Comparison of ENCODE assay signal across 25 cellular contexts in genomic region chr9:88006511-88007290, GRCh38. TPM values are rescaled to one million over a fixed set of nuclear protein-coding genes. Genes with fewer than 3 reads are reported as not detected.
DNase-seq lines count a peak whose midpoint lies in the region; ATAC-seq and TF ChIP-seq lines count a peak whose summit lies in the region.
"Had no signal": no experiment of that assay in that cellular context is flagged by ENCODE, and none has a peak within 500 bp of the region (broad histone marks: within the 10 kb centered on the region; RNA-seq: fewer than 3 reads in every experiment).

No MANE protein-coding gene starts in this region.

- H3K9me3 Mint-ChIP-seq in activated T-cell treated with anti-CD3 and anti-CD28 coated beads, Interleukin-2, amount 50 U/mL, for 24 hours = peaks cover 2% of the 10 kb centered on the region
- H3K9me3 Mint-ChIP-seq in GM23338 = peaks cover 14% of the 10 kb centered on the region
- peaks cover 21% of the 10 kb centered on the region for H3K9me3 Mint-ChIP-seq in endodermal cell
- H3K9me3 Mint-ChIP-seq in stimulated activated memory B cell treated with anti-CD40 and anti-IgM and Interleukin-4, amounts not matched to agents 10 μg/mL and 1 μg/mL and 100 μg/mL, for 72 hours = no peaks in the 10 kb centered on the region

- H3K4me3 ChIP-seq in GM23338 (no peak overlapping the region), endodermal cell (ENCODE audit: low read length) (no peak overlapping the region)
- H3K4me3 ChIP-seq: adrenal gland, K562, MG63, stomach, tibial artery had no signal

- no peak overlapping the region for H3K4me3 Mint-ChIP-seq in activated T-cell treated with anti-CD3 and anti-CD28 coated beads, Interleukin-2, amount 50 U/mL, for 24 hours
- no peak overlapping the region for H3K4me3 Mint-ChIP-seq in GM23338
- H3K4me3 Mint-ChIP-seq in endodermal cell = no peak overlapping the region
- H3K4me3 Mint-ChIP-seq in stimulated activated memory B cell treated with anti-CD40 and anti-IgM and Interleukin-4, amounts not matched to agents 10 μg/mL and 1 μg/mL and 100 μg/mL, for 72 hours = no peak overlapping the region
- H3K4me3 Mint-ChIP-seq: B cell, brain, memory B cell had no signal

- H3K4me1 ChIP-seq in GM23338 (ENCODE audit: insufficient read depth) = 0 out of 2 replicates have a peak, but pooled peaks cover 5% of the 10 kb centered on the region
- H3K4me1 ChIP-seq in endodermal cell (ENCODE audit: control insufficient read depth, insufficient read depth, low read length) = no peaks in the 10 kb centered on the region
- H3K4me1 ChIP-seq: stomach, tibial artery had no signal

- peak overlapping the region; percentile 10; the same call in 1 of the 2 replicates for H2AFZ ChIP-seq in GM23338

- H3K79me2 ChIP-seq in GM23338 (replicated peaks; ENCODE audit: insufficient read depth) = no peaks in the 10 kb centered on the region

- no peaks in the 10 kb centered on the region for H3K36me3 ChIP-seq in GM23338 (ENCODE audit: insufficient read depth)
- no peaks in the 10 kb centered on the region for H3K36me3 ChIP-seq in endodermal cell (ENCODE audit: control insufficient read depth, insufficient read depth, low read length)
- H3K36me3 ChIP-seq: adrenal gland, MG63, stomach, tibial artery had no signal

- 94 to 96% methylated on average over 30 to 44 of the region's 44 CpGs for WGBS in endodermal cell (ENCODE audit: insufficient coverage in 1 of 2, insufficient read length in 1 of 2), 2 experiments

- no peaks in the 10 kb centered on the region for H3F3A ChIP-seq in GM23338 (replicated peaks; ENCODE audit: low read depth)

- no peak overlapping the region for H3K27ac Mint-ChIP-seq in activated T-cell treated with anti-CD3 and anti-CD28 coated beads, Interleukin-2, amount 50 U/mL, for 24 hours
- no peak overlapping the region for H3K27ac Mint-ChIP-seq in GM23338
- no peak overlapping the region for H3K27ac Mint-ChIP-seq in endodermal cell
- H3K27ac Mint-ChIP-seq in stimulated activated memory B cell treated with anti-CD40 and anti-IgM and Interleukin-4, amounts not matched to agents 10 μg/mL and 1 μg/mL and 100 μg/mL, for 72 hours = no peak overlapping the region
- H3K27ac Mint-ChIP-seq: B cell, memory B cell had no signal

- peak; percentile 29 for DNase-seq in activated T-cell treated with anti-CD3 and anti-CD28 coated beads, Interleukin-2, amount 50 U/mL, for 24 hours
- no peak for DNase-seq in activated T-cell treated with anti-CD3 and anti-CD28 coated beads, Interleukin-2, amount 50 U/mL, for 48 hours
- DNase-seq in GM23338 (ENCODE audit: low spot score) = peak; percentile 38
- peak; percentile 53 for DNase-seq in endodermal cell
- no peak for DNase-seq in activated naive CD4-positive, alpha-beta T cell treated with anti-CD3 and anti-CD28 coated beads, Interleukin-2, amount 50 U/mL, for 16 hours
- DNase-seq in NCI-H2171 (lab: John Stamatoyannopoulos, UW) = no peak
- DNase-seq in RKO (ENCODE audit: low spot score) = no peak
- DNase-seq: activated CD4-positive, alpha-beta T cell treated with anti-CD3 and anti-CD28 coated beads, Interleukin-2, amount 50 U/mL, for 1 hour; adrenal gland; DMS53; hypothalamus; MG63; NCI-H1417 treated with DMSO at 0.1 percent for 48 hours; NCI-H2107; NCI-H446; NCI-H82; stomach; tibial artery had no signal

- H3K9me2 ChIP-seq in GM23338 (ENCODE audit: insufficient read depth) = no peaks in the 10 kb centered on the region

- TF ChIP-seq CTCF in GM23338 (conservative IDR thresholded peaks at IDR 0.05; ENCODE audit: low read depth in 2 of 2) = peak in 1 of 2 experiments; percentile 45; a peak in 3 of 4 replicates
- peak; percentile 13 for TF ChIP-seq CTCF in endodermal cell (conservative IDR thresholded peaks at IDR 0.05)

- peaks cover 12% of the 10 kb centered on the region for H3K4me1 Mint-ChIP-seq in activated T-cell treated with anti-CD3 and anti-CD28 coated beads, Interleukin-2, amount 50 U/mL, for 24 hours (ENCODE audit: low read depth)
- H3K4me1 Mint-ChIP-seq in GM23338 (peaks cover 3% of the 10 kb centered on the region; the same call in 2 of the 3 replicates), endodermal cell (peaks cover 2% of the 10 kb centered on the region)
- no peaks in the 10 kb centered on the region for H3K4me1 Mint-ChIP-seq in stimulated activated memory B cell treated with anti-CD40 and anti-IgM and Interleukin-4, amounts not matched to agents 10 μg/mL and 1 μg/mL and 100 μg/mL, for 72 hours
- H3K4me1 Mint-ChIP-seq: B cell, memory B cell had no signal

- H3K4me2 ChIP-seq in GM23338 = no peak overlapping the region

- H4K20me1 ChIP-seq in GM23338 (replicated peaks; ENCODE audit: insufficient read depth) = no peaks in the 10 kb centered on the region

- peaks cover 8% of the 10 kb centered on the region for H3K9me3 ChIP-seq in endodermal cell (ENCODE audit: control insufficient read depth, low read length)
- H3K9me3 ChIP-seq: adrenal gland, tibial artery had no signal

- peak; percentile 75 for ATAC-seq in GM23338
- peak; percentile 31 for ATAC-seq in stimulated activated memory B cell treated with anti-CD40 and anti-IgM and Interleukin-4, amounts not matched to agents 10 μg/mL and 1 μg/mL and 100 μg/mL, for 72 hours
- ATAC-seq: HCT116, K562, left lobe of liver had no signal

- no peak overlapping the region for H3K9ac ChIP-seq in endodermal cell (ENCODE audit: extremely low read depth, low read length, poor library complexity, severe bottlenecking)

- H3K27me3 ChIP-seq in GM23338 (ENCODE audit: insufficient read depth) = no peaks in the 10 kb centered on the region
- H3K27me3 ChIP-seq in endodermal cell (ENCODE audit: control insufficient read depth, insufficient read depth, low read length, poor library complexity, severe bottlenecking) = no peaks in the 10 kb centered on the region
- H3K27me3 ChIP-seq: adrenal gland, MG63, tibial artery had no signal

- peaks cover 43% of the 10 kb centered on the region for H3K27me3 Mint-ChIP-seq in activated T-cell treated with anti-CD3 and anti-CD28 coated beads, Interleukin-2, amount 50 U/mL, for 24 hours
- H3K27me3 Mint-ChIP-seq in GM23338 (ENCODE audit: insufficient read depth, low read depth, poor library complexity) (peaks cover 3% of the 10 kb centered on the region), endodermal cell (ENCODE audit: insufficient read depth) (peaks cover 21% of the 10 kb centered on the region)
- H3K27me3 Mint-ChIP-seq in stimulated activated memory B cell treated with anti-CD40 and anti-IgM and Interleukin-4, amounts not matched to agents 10 μg/mL and 1 μg/mL and 100 μg/mL, for 72 hours = peaks cover 9% of the 10 kb centered on the region
- H3K27me3 Mint-ChIP-seq: B cell, brain had no signal

- no peak overlapping the region for H3K27ac ChIP-seq in GM23338 (ENCODE audit: low read depth)
- no peak overlapping the region for H3K27ac ChIP-seq in endodermal cell (ENCODE audit: low read depth, low read length)
- H3K27ac ChIP-seq: stomach, tibial artery had no signal

- no peaks in the 10 kb centered on the region for H3K36me3 Mint-ChIP-seq in activated T-cell treated with anti-CD3 and anti-CD28 coated beads, Interleukin-2, amount 50 U/mL, for 24 hours (ENCODE audit: low read depth)
- H3K36me3 Mint-ChIP-seq in GM23338 (ENCODE audit: low read depth) (peaks cover 9% of the 10 kb centered on the region), endodermal cell (ENCODE audit: low read depth) (no peaks in the 10 kb centered on the region)
- H3K36me3 Mint-ChIP-seq in stimulated activated memory B cell treated with anti-CD40 and anti-IgM and Interleukin-4, amounts not matched to agents 10 μg/mL and 1 μg/mL and 100 μg/mL, for 72 hours = no peaks in the 10 kb centered on the region
- H3K36me3 Mint-ChIP-seq: brain, memory B cell had no signal

TF ChIP-seq in GM23338, 12 proteins besides CTCF, POLR2A, EP300 and RAD21 (continues in another document):
- TF ChIP-seq STAT1 (IDR thresholded peaks at IDR 0.05; ENCODE audit: unreplicated experiment) (no peak), EZH2phosphoT487 (IDR thresholded peaks at IDR 0.05; ENCODE audit: unreplicated experiment) (no peak), CREB1 (CRISPR knock-in tag; IDR thresholded peaks at IDR 0.05; ENCODE audit: low read depth) (no peak), ZNF114 (CRISPR knock-in tag; IDR thresholded peaks at IDR 0.05) (no peak), REST (IDR thresholded peaks at IDR 0.05; ENCODE audit: unreplicated experiment) (no peak), EZH2 (IDR thresholded peaks at IDR 0.05; ENCODE audit: low read depth, unreplicated experiment) (no peak)

RNA-seq across cellular contexts. Expression of gene CDK20, which starts 32.4 kb away (rescaled TPM):
- 3.2 and 3.6 TPM in 2 replicates for total RNA-seq in GM23338 (2014; rRNA removed; shearing (Covaris generic))
- polyA plus RNA-seq in GM23338 (2016; fragmentation: Nextera tagmentation; extraction: Ambion mirVana) = 2.1 and 2.5 TPM in 2 replicates
- 10 to 100 TPM in 1 of 2 donors, 1 to 10 TPM in 1; 9.9 to 13.3 TPM for total RNA-seq in endodermal cell
- 11.7 TPM for polyA plus RNA-seq in endodermal cell (2013, experiment 1 of 2)
- 7.7 TPM for polyA plus RNA-seq in endodermal cell (2013, experiment 2 of 2)

Comparison
In these comparisons a context has a peak if more than half of its experiments do, and no peak if none do; other contexts are left out.
1. DNase-seq: peak in activated T-cell treated with anti-CD3 and anti-CD28 coated beads, Interleukin-2, amount 50 U/mL, for 24 hours (single experiment), GM23338 (single experiment) and endodermal cell (single experiment); none in activated T-cell treated with anti-CD3 and anti-CD28 coated beads, Interleukin-2, amount 50 U/mL, for 48 hours (0 of 2), activated naive CD4-positive, alpha-beta T cell treated with anti-CD3 and anti-CD28 coated beads, Interleukin-2, amount 50 U/mL, for 16 hours (single experiment), NCI-H2171 (single experiment) and RKO (single experiment).